ENCODE assay signal across 17 cellular contexts in the genomic region with DNA sequence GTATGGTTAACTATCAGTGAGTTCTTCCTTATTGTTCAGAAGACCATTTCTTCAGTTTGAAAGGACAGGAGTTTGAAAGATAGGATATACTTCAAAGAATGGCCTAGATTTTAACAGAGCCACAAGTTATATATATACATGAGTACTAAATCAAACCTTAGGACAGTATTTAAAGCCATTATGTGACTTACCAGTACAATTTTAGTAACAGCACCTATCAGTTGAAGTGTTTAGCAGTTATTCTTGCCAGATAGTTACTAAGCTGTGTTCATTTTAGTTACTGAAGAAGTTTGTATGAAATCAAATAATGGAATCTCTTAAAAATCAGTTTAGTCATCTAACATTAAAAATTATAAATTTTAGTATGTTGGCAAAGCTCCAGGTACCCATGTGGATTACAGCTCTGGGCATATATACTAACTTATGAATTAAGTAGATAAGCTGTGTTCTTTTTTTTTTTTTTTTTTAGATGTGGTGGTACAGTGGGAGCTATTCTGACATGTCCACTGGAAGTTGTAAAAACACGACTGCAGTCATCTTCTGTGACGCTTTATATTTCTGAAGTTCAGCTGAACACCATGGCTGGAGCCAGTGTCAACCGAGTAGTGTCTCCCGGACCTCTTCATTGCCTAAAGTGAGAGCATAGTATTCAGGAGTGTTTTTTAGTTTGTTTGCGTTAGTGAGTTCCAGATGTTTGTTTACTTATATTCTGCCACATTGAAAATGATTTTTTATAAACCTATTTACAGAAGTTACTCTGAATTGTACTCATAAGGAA. TPM values are rescaled to one million over a fixed set of nuclear protein-coding genes. Genes with fewer than 3 reads are reported as not detected.
DNase-seq lines count a peak whose midpoint lies in the region; ATAC-seq, FAIRE-seq and TF ChIP-seq lines count a peak whose summit lies in the region.
"Had no signal": no experiment of that assay in that cellular context is flagged by ENCODE, and none has a peak within 500 bp of the region (broad histone marks: within the 10 kb centered on the region; RNA-seq: fewer than 3 reads in every experiment).

No MANE protein-coding gene starts in this region.

- ATAC-seq in pancreas (peak in 3 of 4 donors; percentile 7 to 16 (median 9)), left colon (no peak), HG02840 (IDR thresholded peaks at IDR 0.05; ENCODE audit: low FRiP score, unreplicated experiment) (no peak)
- ATAC-seq: SK-N-SH treated with all-trans-retinoic acid at 6 μM for 48 hours had no signal

- peaks cover 32% of the 10 kb centered on the region for H3K36me3 Mint-ChIP-seq in Calu3 (ENCODE audit: insufficient read depth, unreplicated experiment)

- TF ChIP-seq CTCF in Calu3 (IDR thresholded peaks at IDR 0.05; ENCODE audit: unreplicated experiment) (no peak), PC-9 (conservative IDR thresholded peaks at IDR 0.05) (no peak), right atrium auricular region (IDR thresholded peaks at IDR 0.05) (no peak), pancreas (IDR thresholded peaks at IDR 0.05) (no peak)

- H3K4me3 ChIP-seq in PC-9 = no peak overlapping the region
- no peak overlapping the region for H3K4me3 ChIP-seq in right atrium auricular region
- H3K4me3 ChIP-seq in pancreas = no peak overlapping the region
- H3K4me3 ChIP-seq: HAP-1 had no signal

- POLR2A ChIA-PET in PC-9 (lab: Charles Lee; ENCODE audit: unreplicated experiment) = no interaction called here

- no peak for DNase-seq in Calu3
- DNase-seq in PC-9 = no peak
- DNase-seq in right atrium auricular region (ENCODE audit: low spot score) = no peak
- no peak for DNase-seq in pancreas
- no peak for DNase-seq in stimulated activated CD4-positive, alpha-beta T cell treated with anti-CD3 and anti-CD28 coated beads, Interleukin-4, amount 100 ng/mL, for 24 hours
- DNase-seq in left colon = no peak
- no peak for DNase-seq in NCI-H2107 treated with DMSO at 0.1 percent for 48 hours (lab: John Stamatoyannopoulos, UW; ENCODE audit: unreplicated experiment)
- DNase-seq: CD4-positive, alpha-beta T cell; DND-41; MV-4-11; NCI-H82; SHP77 treated with DMSO at 0.1 percent for 48 hours had no signal

- H3K4me2 ChIP-seq in PC-9 = peak overlapping the region; percentile 8; the same call in 1 of the 2 replicates

- H3K9me3 ChIP-seq in PC-9 (ENCODE audit: insufficient read depth, low read depth) (no peaks in the 10 kb centered on the region), right atrium auricular region (no peaks in the 10 kb centered on the region), pancreas (no peaks in the 10 kb centered on the region)
- H3K9me3 ChIP-seq: HAP-1 had no signal

- no peak overlapping the region for H2AFZ ChIP-seq in PC-9

- H3K79me2 ChIP-seq in PC-9 (ENCODE audit: low read depth) = peaks cover 68% of the 10 kb centered on the region

- no peak for FAIRE-seq in pancreas (lab: Jason Lieb, UNC)
- FAIRE-seq: RCC 7860 had no signal

- no peak overlapping the region for H3K4me3 Mint-ChIP-seq in Calu3 (ENCODE audit: low read depth, unreplicated experiment)
- H3K4me3 Mint-ChIP-seq: B cell; CD4-positive, alpha-beta T cell had no signal

- H3K9me2 ChIP-seq in PC-9 (ENCODE audit: insufficient read depth) = no peaks in the 10 kb centered on the region

- intact Hi-C loops in Calu3 (cut with micrococcal nuclease; ENCODE audit: unreplicated experiment) (no loop called here), PC-9 (cut with micrococcal nuclease; ENCODE audit: unreplicated experiment) (no loop called here), pancreas (cut with DNase I) (no loop called here), left colon (cut with DNase I, micrococcal nuclease) (no loop called here)

- no TSS peak for BruUV-seq in Calu3 (replicated peaks; lab: Mats Ljungman, UMichigan)
- BruUV-seq in PC-9 (replicated peaks; lab: Mats Ljungman, UMichigan) = no TSS peak

- H3K27me3 ChIP-seq in PC-9 (ENCODE audit: insufficient read depth, low read depth) = no peaks in the 10 kb centered on the region
- no peaks in the 10 kb centered on the region for H3K27me3 ChIP-seq in right atrium auricular region
- H3K27me3 ChIP-seq in pancreas = no peaks in the 10 kb centered on the region

- H3F3A ChIP-seq in PC-9 (ENCODE audit: insufficient read depth, low read depth) = peaks cover 7% of the 10 kb centered on the region

- CTCF ChIA-PET in Calu3 (lab: Charles Lee) = interaction anchor here (0.7 to 1.5 kb wide), 5 partner anchors 14 to 880 kb away, joined by 3 to 5 read pairs (median 4); no protein-coding TSS in a partner anchor
- CTCF ChIA-PET in PC-9 (lab: Charles Lee) = interaction anchor here (0.6 to 0.7 kb wide), 2 partner anchors 622 to 1833 kb away, joined by 3 to 16 read pairs; no protein-coding TSS in a partner anchor

- H3K27ac ChIP-seq in PC-9 (peak overlapping the region; percentile 65), right atrium auricular region (peak overlapping the region; percentile 46 to 58), pancreas (peak overlapping the region in 1 of 4 donors; percentile 5)

- no peaks in the 10 kb centered on the region for H3K9me3 Mint-ChIP-seq in Calu3 (ENCODE audit: low read depth, unreplicated experiment)
- H3K9me3 Mint-ChIP-seq: CD4-positive, alpha-beta T cell had no signal

- H4K20me1 ChIP-seq in PC-9 (ENCODE audit: insufficient read depth) = peaks cover 24% of the 10 kb centered on the region

- no peaks in the 10 kb centered on the region for H3K27me3 Mint-ChIP-seq in Calu3 (ENCODE audit: unreplicated experiment)
- H3K27me3 Mint-ChIP-seq: B cell; CD4-positive, alpha-beta T cell had no signal

- peaks cover 78% of the 10 kb centered on the region for H3K4me1 Mint-ChIP-seq in Calu3 (ENCODE audit: low read depth, unreplicated experiment)

- H3K27ac Mint-ChIP-seq in Calu3 (ENCODE audit: unreplicated experiment) = peak overlapping the region; percentile 88
- H3K27ac Mint-ChIP-seq: B cell; CD4-positive, alpha-beta T cell had no signal

- WGBS in pancreas, 2 donors = 59 to 61% methylated on average over 5 of the region's 5 CpGs

- H3K36me3 ChIP-seq in PC-9 (ENCODE audit: low read depth) (peaks cover 14% of the 10 kb centered on the region), right atrium auricular region (no peaks in the 10 kb centered on the region), pancreas (peaks cover 0 to 8% (median 5%) of the 10 kb centered on the region in 3 donors)

- H3K4me1 ChIP-seq in PC-9 (replicated peaks; ENCODE audit: insufficient read depth) (peaks cover 29% of the 10 kb centered on the region), right atrium auricular region (peaks cover 0 to 45% of the 10 kb centered on the region in 2 donors), pancreas (peaks cover 3 to 36% (median 26%) of the 10 kb centered on the region in 3 donors)

RNA-seq across cellular contexts. Expression of a gene that starts 14.6 kb away (rescaled TPM):
- total RNA-seq in Calu3 (2022) (107 and 114 TPM in 2 replicates), PC-9 (2021) (76.5 and 90.1 TPM in 2 replicates), right atrium auricular region (10 to 100 TPM; 31.0 to 78.8 TPM), pancreas (10 to 100 TPM; 35.4 to 93.6 (median 45.0) TPM), left colon (10 to 100 TPM; 36.7 to 48.6 TPM)
- 10 to 100 TPM; 17.3 to 50.8 TPM for polyA plus RNA-seq in pancreas

Comparison
In these comparisons a context has a peak if more than half of its experiments do, and no peak if none do; other contexts are left out.
1. ATAC-seq: peak in pancreas (3 of 4); none in left colon (single experiment) and HG02840 (single experiment).